8 cellular contexts compared by ENCODE assay signal in genomic region chr1:87826639-87827345, GRCh38.
A peak's percentile ranks its signal among the peaks of the same experiment; 100 is the strongest.
DNase-seq lines count a peak whose midpoint lies in the region; ATAC-seq and TF ChIP-seq lines count a peak whose summit lies in the region.

No MANE protein-coding gene starts in this region.

- H3K9me3 Mint-ChIP-seq in activated T-cell treated with anti-CD3 and anti-CD28 coated beads, Interleukin-2, amount 50 U/mL, for 4 hours, result no peaks in the 10 kb centered on the region

- no peak overlapping the region for H3K27ac ChIP-seq in body of pancreas

- no peaks in the 10 kb centered on the region for H3K4me1 ChIP-seq in body of pancreas
- H3K4me1 ChIP-seq in mucosa of descending colon (ENCODE audit: low read depth), result no peaks in the 10 kb centered on the region

- 58 to 62% methylated on average over 7 of the region's 7 CpGs for WGBS in body of pancreas, 2 donors

- peak; percentile 39 for DNase-seq in GM06990 (ENCODE audit: extremely low read depth, insufficient read length)
- DNase-seq in Jurkat, Clone E6-1 (ENCODE audit: low read depth, low spot score), result peak; percentile 2
- peak in 2 of 4 donors; percentile 12 to 42 for DNase-seq in body of pancreas
- peak in 2 of 3 donors; percentile 38 to 42 for DNase-seq in mucosa of descending colon
- no peak for DNase-seq in activated T-cell treated with anti-CD3 and anti-CD28 coated beads, Interleukin-2, amount 50 U/mL, for 4 hours
- DNase-seq in NCI-H2171 treated with DMSO at 0.1 percent for 48 hours (lab: John Stamatoyannopoulos, UW), result no peak
- DNase-seq in NCI-H1694 treated with DMSO at 0.1 percent for 48 hours (lab: John Stamatoyannopoulos, UW), result no peak

- H3K36me3 ChIP-seq in GM06990 (ENCODE audit: control insufficient read depth, insufficient read depth, low read length) (no peaks in the 10 kb centered on the region), body of pancreas (replicated peaks in 1 of 2; ENCODE audit: insufficient read depth in 1 of 2, low read depth in 2 of 2) (no peaks in the 10 kb centered on the region), mucosa of descending colon (ENCODE audit: low read depth) (no peaks in the 10 kb centered on the region)

- TF ChIP-seq POLR2A in body of pancreas (IDR thresholded peaks at IDR 0.05), result no peak

- H3K9me3 ChIP-seq in body of pancreas (no peaks in the 10 kb centered on the region), mucosa of descending colon (no peaks in the 10 kb centered on the region)

- intact Hi-C loops in body of pancreas (cut with DNase I) (no loop called here), mucosa of descending colon (cut with DNase I, micrococcal nuclease) (no loop called here)

- TF ChIP-seq CTCF in GM06990 (IDR thresholded peaks at IDR 0.05; ENCODE audit: insufficient read depth, low read length, poor library complexity, severe bottlenecking) (no peak), body of pancreas (IDR thresholded peaks at IDR 0.05) (no peak), mucosa of descending colon (IDR thresholded peaks at IDR 0.05) (no peak)

- no peaks in the 10 kb centered on the region for H3K27me3 ChIP-seq in GM06990 (replicated peaks; ENCODE audit: control insufficient read depth, insufficient read depth, low read length)
- no peaks in the 10 kb centered on the region for H3K27me3 ChIP-seq in body of pancreas

- H3K27me3 Mint-ChIP-seq in activated T-cell treated with anti-CD3 and anti-CD28 coated beads, Interleukin-2, amount 50 U/mL, for 4 hours (ENCODE audit: low read depth), result peaks cover 2% of the 10 kb centered on the region

- H3K4me3 Mint-ChIP-seq in activated T-cell treated with anti-CD3 and anti-CD28 coated beads, Interleukin-2, amount 50 U/mL, for 4 hours, result no peak overlapping the region

- no peaks in the 10 kb centered on the region for H3K4me1 Mint-ChIP-seq in activated T-cell treated with anti-CD3 and anti-CD28 coated beads, Interleukin-2, amount 50 U/mL, for 4 hours (ENCODE audit: low read depth)

- H3K4me3 ChIP-seq in GM06990 (replicated peaks; ENCODE audit: low read depth, low read length) (no peak overlapping the region), body of pancreas (no peak overlapping the region), mucosa of descending colon (no peak overlapping the region)
- no peak overlapping the region for H3K4me3 ChIP-seq in Jurkat, Clone E6-1 (ENCODE audit: low read length)

- no peaks in the 10 kb centered on the region for H3K36me3 Mint-ChIP-seq in activated T-cell treated with anti-CD3 and anti-CD28 coated beads, Interleukin-2, amount 50 U/mL, for 4 hours (ENCODE audit: insufficient read depth)

- ATAC-seq in GM21723 (IDR thresholded peaks at IDR 0.05; ENCODE audit: unreplicated experiment) (peak; percentile 98), body of pancreas (peak; percentile 56), mucosa of descending colon (peak; percentile 80)
- ATAC-seq in activated T-cell treated with anti-CD3 and anti-CD28 coated beads, Interleukin-2, amount 50 U/mL, for 4 hours, result no peak

Comparison
In these comparisons a context has a peak if more than half of its experiments do, and no peak if none do; other contexts are left out.
1. DNase-seq: peak in GM06990 (single experiment), Jurkat, Clone E6-1 (single experiment) and mucosa of descending colon (2 of 3); none in activated T-cell treated with anti-CD3 and anti-CD28 coated beads, Interleukin-2, amount 50 U/mL, for 4 hours (single experiment), NCI-H2171 treated with DMSO at 0.1 percent for 48 hours (single experiment) and NCI-H1694 treated with DMSO at 0.1 percent for 48 hours (single experiment).
2. ATAC-seq: peak in GM21723 (single experiment), body of pancreas (single experiment) and mucosa of descending colon (single experiment); none in activated T-cell treated with anti-CD3 and anti-CD28 coated beads, Interleukin-2, amount 50 U/mL, for 4 hours (0 of 2).